Comparison of ENCODE assay signal across 22 cellular contexts in genomic region chr7:2170576-2171521, GRCh38.
DNase-seq lines count a peak whose midpoint lies in the region; ATAC-seq and TF ChIP-seq lines count a peak whose summit lies in the region.
"Had no signal": no experiment of that assay in that cellular context is flagged by ENCODE, and none has a peak within 500 bp of the region (broad histone marks: within the 10 kb centered on the region; RNA-seq: fewer than 3 reads in every experiment).

No MANE protein-coding gene starts in this region.

- H3K4me2 ChIP-seq in GM23338, result no peak overlapping the region

- no peaks in the 10 kb centered on the region for H4K20me1 ChIP-seq in GM23338 (replicated peaks; ENCODE audit: insufficient read depth)

- no peak overlapping the region for H3K27ac ChIP-seq in GM23338 (ENCODE audit: low read depth)
- H3K27ac ChIP-seq: ascending aorta, lower lobe of right lung, pancreas had no signal

- DNase-seq in 8988T, result peak; percentile 8
- no peak for DNase-seq in GM23338 (ENCODE audit: low spot score)
- DNase-seq in chondrocyte (ENCODE audit: low spot score), result no peak
- DNase-seq in nephron progenitor cell, result no peak
- no peak for DNase-seq in activated CD4-positive, alpha-beta T cell treated with anti-CD3 and anti-CD28 coated beads, Interleukin-2, amount 50 U/mL, for 48 hours
- DNase-seq in activated naive CD8-positive, alpha-beta T cell treated with anti-CD3 and anti-CD28 coated beads, Interleukin-2, amount 50 U/mL, for 24 hours, result no peak
- DNase-seq: activated CD8-positive, alpha-beta memory T cell treated with anti-CD3 and anti-CD28 coated beads, Interleukin-2, amount 50 U/mL, for 4 hours; activated naive CD4-positive, alpha-beta T cell; CD4-positive, CD25-positive, alpha-beta regulatory T cell; cerebellar nuclear complex; effector memory CD8-positive, alpha-beta T cell; heart right ventricle; lower lobe of right lung; NCI-H1105 treated with DMSO at 0.1 percent for 48 hours; NCI-H2081 treated with DMSO at 0.1 percent for 48 hours; NCI-H446 treated with DMSO at 0.1 percent for 48 hours; NK-92 treated with Interleukin-12 subunit alpha and Interleukin-12 subunit beta, amount 100 ng/mL, for 24 hours; pancreas; stimulated activated CD4-positive, alpha-beta T cell treated with anti-CD3 and anti-CD28 coated beads, Interleukin-1b, Interleukin-23, amount 100 ng/mL, for 48 hours had no signal

- H3K27ac Mint-ChIP-seq in GM23338 (peak overlapping the region; percentile 77), chondrocyte (ENCODE audit: unreplicated experiment) (peak overlapping the region; percentile 58), nephron progenitor cell (peak overlapping the region; percentile 33)
- no peak overlapping the region for H3K27ac Mint-ChIP-seq in activated naive CD8-positive, alpha-beta T cell treated with anti-CD3 and anti-CD28 coated beads, Interleukin-2, amount 50 U/mL, for 24 hours

- H3K9me2 ChIP-seq in GM23338 (ENCODE audit: insufficient read depth), result no peaks in the 10 kb centered on the region

- no peaks in the 10 kb centered on the region for H3K27me3 ChIP-seq in GM23338 (ENCODE audit: insufficient read depth)
- H3K27me3 ChIP-seq: ascending aorta, heart right ventricle, pancreas had no signal

- H3F3A ChIP-seq in GM23338 (replicated peaks; ENCODE audit: low read depth), result no peaks in the 10 kb centered on the region

- no peaks in the 10 kb centered on the region for H3K4me1 ChIP-seq in GM23338 (ENCODE audit: insufficient read depth)
- H3K4me1 ChIP-seq: pancreas had no signal

- H3K79me2 ChIP-seq in GM23338 (replicated peaks; ENCODE audit: insufficient read depth), result no peaks in the 10 kb centered on the region

- no peaks in the 10 kb centered on the region for H3K9me3 Mint-ChIP-seq in GM23338
- H3K9me3 Mint-ChIP-seq in chondrocyte (ENCODE audit: low read depth), result no peaks in the 10 kb centered on the region
- no peaks in the 10 kb centered on the region for H3K9me3 Mint-ChIP-seq in nephron progenitor cell
- no peaks in the 10 kb centered on the region for H3K9me3 Mint-ChIP-seq in activated naive CD8-positive, alpha-beta T cell treated with anti-CD3 and anti-CD28 coated beads, Interleukin-2, amount 50 U/mL, for 24 hours
- H3K9me3 Mint-ChIP-seq: CD4-positive, CD25-positive, alpha-beta regulatory T cell; effector memory CD8-positive, alpha-beta T cell had no signal

- peaks cover 18% of the 10 kb centered on the region for H3K4me1 Mint-ChIP-seq in GM23338
- H3K4me1 Mint-ChIP-seq in chondrocyte (ENCODE audit: low read depth), result peaks cover 49% of the 10 kb centered on the region
- H3K4me1 Mint-ChIP-seq in nephron progenitor cell, result peaks cover 34% of the 10 kb centered on the region
- H3K4me1 Mint-ChIP-seq in activated naive CD8-positive, alpha-beta T cell treated with anti-CD3 and anti-CD28 coated beads, Interleukin-2, amount 50 U/mL, for 24 hours, result no peaks in the 10 kb centered on the region

- no peak for ATAC-seq in GM23338
- ATAC-seq in HG03342 (IDR thresholded peaks at IDR 0.05; ENCODE audit: unreplicated experiment), result no peak
- no peak for ATAC-seq in GM21360 (IDR thresholded peaks at IDR 0.05; ENCODE audit: unreplicated experiment)
- no peak for ATAC-seq in activated naive CD8-positive, alpha-beta T cell treated with anti-CD3 and anti-CD28 coated beads, Interleukin-2, amount 50 U/mL, for 24 hours
- ATAC-seq: effector memory CD8-positive, alpha-beta T cell; lower lobe of right lung; pancreas had no signal

- H3K4me3 Mint-ChIP-seq in GM23338 (no peak overlapping the region), chondrocyte (ENCODE audit: unreplicated experiment) (no peak overlapping the region), nephron progenitor cell (no peak overlapping the region)
- H3K4me3 Mint-ChIP-seq in activated naive CD8-positive, alpha-beta T cell treated with anti-CD3 and anti-CD28 coated beads, Interleukin-2, amount 50 U/mL, for 24 hours, result no peak overlapping the region
- H3K4me3 Mint-ChIP-seq: CD4-positive, CD25-positive, alpha-beta regulatory T cell; effector memory CD8-positive, alpha-beta T cell had no signal

- H3K4me3 ChIP-seq in GM23338, result no peak overlapping the region
- H3K4me3 ChIP-seq: ascending aorta, heart right ventricle, lower lobe of right lung, pancreas had no signal

- peaks cover 26% of the 10 kb centered on the region; the same call in 2 of the 3 replicates for H3K36me3 Mint-ChIP-seq in GM23338 (ENCODE audit: low read depth)
- H3K36me3 Mint-ChIP-seq in chondrocyte (ENCODE audit: low read depth), result peaks cover 14% of the 10 kb centered on the region
- H3K36me3 Mint-ChIP-seq in nephron progenitor cell (ENCODE audit: low read depth), result peaks cover 41% of the 10 kb centered on the region
- H3K36me3 Mint-ChIP-seq in activated naive CD8-positive, alpha-beta T cell treated with anti-CD3 and anti-CD28 coated beads, Interleukin-2, amount 50 U/mL, for 24 hours (ENCODE audit: low read depth), result peaks cover 2% of the 10 kb centered on the region

- no peak overlapping the region for H2AFZ ChIP-seq in GM23338

- no peak for TF ChIP-seq CTCF in GM23338 (conservative IDR thresholded peaks at IDR 0.05; ENCODE audit: low read depth in 2 of 2)
- TF ChIP-seq CTCF in chondrocyte (IDR thresholded peaks at IDR 0.05), result no peak
- TF ChIP-seq CTCF in nephron progenitor cell (IDR thresholded peaks at IDR 0.05), result no peak

- H3K36me3 ChIP-seq in GM23338 (ENCODE audit: insufficient read depth), result no peaks in the 10 kb centered on the region
- H3K36me3 ChIP-seq: lower lobe of right lung, pancreas had no signal

- peaks cover 9% of the 10 kb centered on the region for H3K27me3 Mint-ChIP-seq in GM23338 (ENCODE audit: insufficient read depth, low read depth, poor library complexity)
- H3K27me3 Mint-ChIP-seq in chondrocyte (ENCODE audit: low read depth), result no peaks in the 10 kb centered on the region
- peaks cover 3% of the 10 kb centered on the region for H3K27me3 Mint-ChIP-seq in nephron progenitor cell (ENCODE audit: low read depth, poor library complexity)
- H3K27me3 Mint-ChIP-seq in activated naive CD8-positive, alpha-beta T cell treated with anti-CD3 and anti-CD28 coated beads, Interleukin-2, amount 50 U/mL, for 24 hours, result no peaks in the 10 kb centered on the region
- H3K27me3 Mint-ChIP-seq: CD4-positive, CD25-positive, alpha-beta regulatory T cell; effector memory CD8-positive, alpha-beta T cell had no signal

TF ChIP-seq in GM23338, 12 proteins besides CTCF, POLR2A, EP300 and RAD21:
- TF ChIP-seq ZNF331 (CRISPR knock-in tag; IDR thresholded peaks at IDR 0.05; ENCODE audit: low read depth) (no peak), EZH2 (IDR thresholded peaks at IDR 0.05; ENCODE audit: low read depth, unreplicated experiment) (no peak), CREB1 (CRISPR knock-in tag; IDR thresholded peaks at IDR 0.05; ENCODE audit: low read depth) (no peak)
